13 cellular contexts compared by ENCODE assay signal in the genomic region with DNA sequence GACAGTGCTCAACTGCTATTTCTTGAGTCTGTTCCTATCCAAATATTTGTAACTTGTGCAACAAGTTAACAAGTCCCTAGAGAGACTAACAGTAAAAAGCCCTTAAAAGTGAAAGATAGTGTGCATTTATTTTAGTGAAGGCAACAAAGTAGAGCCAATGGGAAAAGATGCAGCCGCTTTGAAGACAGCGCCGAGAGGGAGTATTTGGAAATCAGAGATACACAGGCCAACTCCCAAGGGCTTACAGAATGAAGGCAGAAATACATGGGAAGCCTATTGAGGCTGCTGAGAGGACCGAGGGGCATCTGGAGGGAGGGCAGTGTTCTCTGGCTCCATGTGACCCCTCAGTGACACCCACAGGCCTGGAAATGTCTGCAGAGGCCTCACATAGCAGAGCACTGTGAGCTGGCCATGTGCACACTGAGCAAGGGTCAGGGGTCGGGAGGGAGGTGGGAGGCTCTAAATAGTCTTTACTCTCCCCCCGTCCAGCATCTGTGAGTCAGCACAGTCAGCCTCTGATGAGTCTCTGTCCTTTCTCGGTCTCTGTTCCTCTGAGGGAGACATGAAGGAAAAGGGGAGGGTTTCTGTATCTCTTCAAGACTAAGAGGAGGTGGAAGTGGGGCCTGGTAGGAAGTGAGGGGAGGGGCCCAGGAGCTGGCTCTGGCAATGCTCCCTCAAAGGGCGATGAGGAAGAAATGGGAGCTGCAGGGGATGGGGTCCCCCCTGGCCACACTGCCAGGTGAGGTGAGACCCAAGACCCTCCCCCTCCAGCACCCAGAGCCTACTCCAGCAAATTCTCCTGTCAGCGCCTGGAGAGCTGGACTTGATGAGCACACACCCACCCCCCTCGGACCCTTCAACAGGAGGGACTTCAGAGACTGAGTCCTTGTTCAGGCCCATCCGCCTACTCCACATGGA.
DNase-seq lines count a peak whose midpoint lies in the region; ATAC-seq and TF ChIP-seq lines count a peak whose summit lies in the region.
"Had no signal": no experiment of that assay in that cellular context is flagged by ENCODE, and none has a peak within 500 bp of the region (broad histone marks: within the 10 kb centered on the region; RNA-seq: fewer than 3 reads in every experiment).

No MANE protein-coding gene starts in this region.

- H3K4me3 ChIP-seq in ACC112 (ENCODE audit: low read depth, low read length): peak overlapping the region; percentile 15; the same call in 1 of the 2 replicates
- H3K4me3 ChIP-seq: A549, GM12878 had no signal

- ATAC-seq in left cardiac atrium (peak; percentile 85 to 93), omental fat pad (ENCODE audit: low FRiP score) (peak; percentile 83), GM21717 (IDR thresholded peaks at IDR 0.05; ENCODE audit: unreplicated experiment) (no peak)
- ATAC-seq: A549, GM12878 had no signal

- H3K27me3 ChIP-seq in ACC112 (ENCODE audit: insufficient read depth, low read length): no peaks in the 10 kb centered on the region

- H3K79me2 ChIP-seq in ACC112 (ENCODE audit: control insufficient read depth, insufficient read depth, low read length, unreplicated experiment): no peaks in the 10 kb centered on the region

- intact Hi-C loops in left cardiac atrium (cut with DNase I): no loop called here

- DNase-seq in SK-N-DZ (ENCODE audit: low spot score) (peak; percentile 50), left cardiac atrium (peak; percentile 65), omental fat pad (ENCODE audit: low spot score) (peak; percentile 37), UCSD-AML1 (lab: John Stamatoyannopoulos, UW; ENCODE audit: unreplicated experiment) (no peak), NCI-H446 (lab: John Stamatoyannopoulos, UW) (no peak), cortex of kidney (lab: John Stamatoyannopoulos, UW) (no peak)
- DNase-seq: activated CD4-positive, alpha-beta T cell treated with anti-CD3 and anti-CD28 coated beads, Interleukin-2, amount 50 U/mL, for 1 hour; amygdala; NCI-H1930 had no signal

- H3K36me3 ChIP-seq in ACC112 (ENCODE audit: insufficient read depth, low read length): no peaks in the 10 kb centered on the region

- H2AFZ ChIP-seq in ACC112 (ENCODE audit: low read length, unreplicated experiment): peak overlapping the region; percentile 28

- no peak for TF ChIP-seq CTCF in omental fat pad (IDR thresholded peaks at IDR 0.05)

- peak overlapping the region; percentile 45 for H3K27ac ChIP-seq in ACC112 (ENCODE audit: low read depth, low read length)
- H3K27ac ChIP-seq: A549 had no signal

- H3K4me1 ChIP-seq in ACC112 (ENCODE audit: control insufficient read depth, insufficient read depth, low read length, unreplicated experiment): peaks cover 30% of the 10 kb centered on the region
- H3K4me1 ChIP-seq: A549 had no signal

Comparison
In these comparisons a context has a peak if more than half of its experiments do, and no peak if none do; other contexts are left out.
1. DNase-seq: peak in SK-N-DZ (single experiment), left cardiac atrium (single experiment) and omental fat pad (single experiment); none in UCSD-AML1 (single experiment), NCI-H446 (0 of 2) and cortex of kidney (single experiment).